ENCODE assay signal across 24 cellular contexts in genomic region chr4:24053906-24054305, GRCh38.
DNase-seq lines count a peak whose midpoint lies in the region; ATAC-seq, FAIRE-seq and TF ChIP-seq lines count a peak whose summit lies in the region.
"Had no signal": no experiment of that assay in that cellular context is flagged by ENCODE, and none has a peak within 500 bp of the region (broad histone marks: within the 10 kb centered on the region; RNA-seq: fewer than 3 reads in every experiment).

No MANE protein-coding gene starts in this region.

- DNase-seq in AG10803 (ENCODE audit: low read depth) (peak; percentile 12), LHCN-M2 (ENCODE audit: low read depth) (peak; percentile 63), adipocyte (ENCODE audit: low read depth) (peak; percentile 35), iris pigment epithelial cell (ENCODE audit: low read depth) (peak; percentile 41), GM12892 (ENCODE audit: insufficient read length) (no peak), midbrain (lab: John Stamatoyannopoulos, UW) (no peak), CD14-positive monocyte (ENCODE audit: low spot score) (no peak)
- DNase-seq in stimulated activated naive CD8-positive, alpha-beta T cell treated with anti-CD3 and anti-CD28 coated beads, Interleukin-15, amount 100 ng/mL, for 72 hours = no peak
- DNase-seq: C1 segment of cervical spinal cord; Caco-2; CD8-positive, alpha-beta T cell; GOT3; NCI-H2029; NCI-H446; NCI-H524 treated with DMSO at 0.1 percent for 48 hours; NCI-H774; OCI-M1; SIG-M5; SK-N-SH; SW 1271 had no signal

- no peaks in the 10 kb centered on the region for H3K27me3 ChIP-seq in adipocyte (replicated peaks; ENCODE audit: control insufficient read depth, insufficient read depth, low read length)

- intact Hi-C loops in CD14-positive monocyte (cut with micrococcal nuclease) = no loop called here

- TF ChIP-seq POLR2A in GM12892 (IDR thresholded peaks at IDR 0.05; ENCODE audit: low read depth, low read length) = no peak

- TF ChIP-seq CTCF in AG10803 (conservative IDR thresholded peaks at IDR 0.05; ENCODE audit: low read length) (no peak), CD14-positive monocyte (IDR thresholded peaks at IDR 0.05) (no peak)

- no peak overlapping the region for H3K4me3 Mint-ChIP-seq in stimulated activated naive CD8-positive, alpha-beta T cell treated with anti-CD3 and anti-CD28 coated beads, Interleukin-15, amount 100 ng/mL, for 72 hours
- no peak overlapping the region for H3K4me3 Mint-ChIP-seq in CD14-positive monocyte
- H3K4me3 Mint-ChIP-seq: CD8-positive, alpha-beta T cell had no signal

- H3K36me3 ChIP-seq in adipocyte (ENCODE audit: control insufficient read depth, insufficient read depth, low read length, severe bottlenecking) = no peaks in the 10 kb centered on the region
- H3K36me3 ChIP-seq: HAP-1 had no signal

- no peak overlapping the region for H3K9ac ChIP-seq in adipocyte (ENCODE audit: low read length)
- H3K9ac ChIP-seq: SK-N-SH had no signal

- no peak for FAIRE-seq in GM12892 (lab: Jason Lieb, UNC)
- FAIRE-seq: A549, G401.6, RCC 7860 had no signal

- no peaks in the 10 kb centered on the region for H3K9me3 ChIP-seq in adipocyte (ENCODE audit: control insufficient read depth, low read length)
- H3K9me3 ChIP-seq: A549, Caco-2, HAP-1, SK-N-SH had no signal

- H3K9me3 Mint-ChIP-seq in stimulated activated naive CD8-positive, alpha-beta T cell treated with anti-CD3 and anti-CD28 coated beads, Interleukin-15, amount 100 ng/mL, for 72 hours = peaks cover 5 to 7% of the 10 kb centered on the region in 2 donors
- peaks cover 0 to 6% (median 0%) of the 10 kb centered on the region in 7 donors for H3K9me3 Mint-ChIP-seq in CD14-positive monocyte

- H3K4me3 ChIP-seq in AG10803 (ENCODE audit: low read length) (no peak overlapping the region), adipocyte (ENCODE audit: low read length) (no peak overlapping the region)
- H3K4me3 ChIP-seq: A549, HAP-1 had no signal

- H3K27me3 Mint-ChIP-seq in stimulated activated naive CD8-positive, alpha-beta T cell treated with anti-CD3 and anti-CD28 coated beads, Interleukin-15, amount 100 ng/mL, for 72 hours = no peaks in the 10 kb centered on the region
- H3K27me3 Mint-ChIP-seq in CD14-positive monocyte (ENCODE audit: low read depth in 3 of 3) = no peaks in the 10 kb centered on the region

- no peaks in the 10 kb centered on the region for H3K4me1 Mint-ChIP-seq in stimulated activated naive CD8-positive, alpha-beta T cell treated with anti-CD3 and anti-CD28 coated beads, Interleukin-15, amount 100 ng/mL, for 72 hours
- H3K4me1 Mint-ChIP-seq in CD14-positive monocyte = peaks cover 2% of the 10 kb centered on the region

- H3K36me3 Mint-ChIP-seq in CD14-positive monocyte = no peaks in the 10 kb centered on the region
- H3K36me3 Mint-ChIP-seq: CD8-positive, alpha-beta T cell had no signal

- H3K4me1 ChIP-seq in adipocyte (ENCODE audit: control insufficient read depth, insufficient read depth, low read length) = peaks cover 24% of the 10 kb centered on the region
- H3K4me1 ChIP-seq: A549, Caco-2, HAP-1 had no signal

- H3K27ac Mint-ChIP-seq in stimulated activated naive CD8-positive, alpha-beta T cell treated with anti-CD3 and anti-CD28 coated beads, Interleukin-15, amount 100 ng/mL, for 72 hours = no peak overlapping the region
- no peak overlapping the region for H3K27ac Mint-ChIP-seq in CD14-positive monocyte
- H3K27ac Mint-ChIP-seq: CD8-positive, alpha-beta T cell had no signal

- no peak for ATAC-seq in stimulated activated naive CD8-positive, alpha-beta T cell treated with anti-CD3 and anti-CD28 coated beads, Interleukin-15, amount 100 ng/mL, for 72 hours
- ATAC-seq: A549; CD8-positive, alpha-beta T cell had no signal

Comparison
In these comparisons a context has a peak if more than half of its experiments do, and no peak if none do; other contexts are left out.
1. DNase-seq: peak in AG10803 (single experiment), LHCN-M2 (single experiment), adipocyte (single experiment) and iris pigment epithelial cell (single experiment); none in GM12892 (single experiment), midbrain (single experiment), stimulated activated naive CD8-positive, alpha-beta T cell treated with anti-CD3 and anti-CD28 coated beads, Interleukin-15, amount 100 ng/mL, for 72 hours (0 of 2) and CD14-positive monocyte (single experiment).